16 cellular contexts compared by ENCODE assay signal in the genomic region with DNA sequence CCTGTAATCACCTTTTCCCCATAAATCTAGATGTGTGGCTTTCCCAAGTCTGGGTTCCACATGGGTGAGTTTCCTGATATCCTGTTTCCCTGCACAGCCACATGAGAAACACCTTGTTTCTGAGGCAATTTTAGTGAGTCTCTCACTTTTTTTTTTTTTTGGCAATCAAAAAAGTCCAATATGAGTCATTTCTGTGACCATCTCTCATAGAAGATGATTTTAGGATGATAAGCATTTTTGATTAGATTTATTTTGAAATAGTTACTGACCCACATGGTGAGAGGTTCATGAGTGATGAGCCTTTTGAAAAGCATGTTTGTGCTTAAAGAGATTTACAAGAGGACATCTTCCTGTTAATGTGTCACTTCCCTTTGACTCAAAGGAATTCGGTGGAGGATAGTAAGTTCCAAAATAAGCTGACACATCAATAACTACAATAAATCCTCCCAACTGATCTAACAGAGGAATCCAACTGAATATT.
DNase-seq lines count a peak whose midpoint lies in the region; ATAC-seq and TF ChIP-seq lines count a peak whose summit lies in the region.
"Had no signal": no experiment of that assay in that cellular context is flagged by ENCODE, and none has a peak within 500 bp of the region (broad histone marks: within the 10 kb centered on the region; RNA-seq: fewer than 3 reads in every experiment).

No MANE protein-coding gene starts in this region.

- H3K36me3 Mint-ChIP-seq in activated T-helper 17 cell treated with anti-CD3 and anti-CD28 coated beads, Interleukin-2, amount 50 U/mL, for 72 hours (ENCODE audit: low read depth): no peaks in the 10 kb centered on the region
- H3K36me3 Mint-ChIP-seq: activated CD4-positive, alpha-beta memory T cell treated with anti-CD3 and anti-CD28 coated beads for 36 hours; stimulated activated effector memory CD8-positive, alpha-beta T cell treated with anti-CD3 and anti-CD28 coated beads, Interleukin-12 subunit alpha, Interleukin-12 subunit beta, amount 100 ng/mL, for 72 hours had no signal

- POLR2A ChIA-PET in PC-9 (lab: Charles Lee; ENCODE audit: unreplicated experiment): interaction anchor here (0.7 kb wide), 2 partner anchors 170 to 335 kb away, joined by 5 to 11 read pairs; no protein-coding TSS in a partner anchor

- DNase-seq in GM03348 (ENCODE audit: low spot score): peak; percentile 34
- DNase-seq in PC-9: peak in 1 of 2 experiments; percentile 67
- DNase-seq in epithelial cell of prostate (ENCODE audit: low read depth, low spot score): no peak
- no peak for DNase-seq in osteoblast (ENCODE audit: insufficient read length, low spot score, missing footprints)
- no peak for DNase-seq in vagina (ENCODE audit: extremely low spot score in 2 of 2)
- DNase-seq in stimulated activated CD4-positive, alpha-beta T cell treated with anti-CD3 and anti-CD28 coated beads, Interleukin-4, amount 100 ng/mL, for 24 hours: no peak
- DNase-seq: activated CD4-positive, alpha-beta memory T cell treated with anti-CD3 and anti-CD28 coated beads for 36 hours; activated naive CD8-positive, alpha-beta T cell treated with anti-CD3 and anti-CD28 coated beads, Interleukin-2, amount 50 U/mL, for 24 hours; islet precursor cell; NCI-H1436; NCI-H446; nucleus accumbens; tibial artery had no signal

- H3K27me3 Mint-ChIP-seq in activated T-helper 17 cell treated with anti-CD3 and anti-CD28 coated beads, Interleukin-2, amount 50 U/mL, for 72 hours: no peaks in the 10 kb centered on the region
- H3K27me3 Mint-ChIP-seq: activated CD4-positive, alpha-beta memory T cell treated with anti-CD3 and anti-CD28 coated beads for 36 hours had no signal

- TF ChIP-seq CTCF in PC-9 (conservative IDR thresholded peaks at IDR 0.05): no peak
- no peak for TF ChIP-seq CTCF in osteoblast (IDR thresholded peaks at IDR 0.05; ENCODE audit: extremely low read depth, low read depth, low read length)
- TF ChIP-seq CTCF in vagina (IDR thresholded peaks at IDR 0.05): no peak

- H3K27me3 ChIP-seq in PC-9 (ENCODE audit: insufficient read depth, low read depth): no peaks in the 10 kb centered on the region
- H3K27me3 ChIP-seq in osteoblast (ENCODE audit: insufficient read depth, low read length): no peaks in the 10 kb centered on the region
- H3K27me3 ChIP-seq in vagina: no peaks in the 10 kb centered on the region
- H3K27me3 ChIP-seq: tibial artery had no signal

- H3K36me3 ChIP-seq in PC-9 (ENCODE audit: low read depth): no peaks in the 10 kb centered on the region
- no peaks in the 10 kb centered on the region for H3K36me3 ChIP-seq in osteoblast (ENCODE audit: insufficient read depth, low read length)
- H3K36me3 ChIP-seq in vagina: no peaks in the 10 kb centered on the region
- H3K36me3 ChIP-seq: tibial artery had no signal

- no peaks in the 10 kb centered on the region for H3K9me2 ChIP-seq in PC-9 (ENCODE audit: insufficient read depth)

- H3F3A ChIP-seq in PC-9 (ENCODE audit: insufficient read depth, low read depth): peaks cover 9% of the 10 kb centered on the region

- H3K79me2 ChIP-seq in PC-9 (ENCODE audit: low read depth) (no peaks in the 10 kb centered on the region), osteoblast (ENCODE audit: insufficient read depth, low read length) (no peaks in the 10 kb centered on the region)

- intact Hi-C loops in PC-9 (cut with micrococcal nuclease; ENCODE audit: unreplicated experiment) (no loop called here), vagina (cut with DNase I) (no loop called here)

- H3K4me1 Mint-ChIP-seq in activated T-helper 17 cell treated with anti-CD3 and anti-CD28 coated beads, Interleukin-2, amount 50 U/mL, for 72 hours: no peaks in the 10 kb centered on the region
- H3K4me1 Mint-ChIP-seq: activated naive CD8-positive, alpha-beta T cell treated with anti-CD3 and anti-CD28 coated beads, Interleukin-2, amount 50 U/mL, for 24 hours; stimulated activated effector memory CD8-positive, alpha-beta T cell treated with anti-CD3 and anti-CD28 coated beads, Interleukin-12 subunit alpha, Interleukin-12 subunit beta, amount 100 ng/mL, for 72 hours had no signal

- H3K9me3 Mint-ChIP-seq in activated T-helper 17 cell treated with anti-CD3 and anti-CD28 coated beads, Interleukin-2, amount 50 U/mL, for 72 hours: peaks cover 24% of the 10 kb centered on the region

- CTCF ChIA-PET in PC-9 (lab: Charles Lee): interaction anchor here (0.8 kb wide), 1 partner anchor 236 kb away, joined by 3 read pairs; no protein-coding TSS in a partner anchor

- H3K9me3 ChIP-seq in PC-9 (ENCODE audit: insufficient read depth, low read depth) (peaks cover 25% of the 10 kb centered on the region), osteoblast (ENCODE audit: low read depth, low read length) (no peaks in the 10 kb centered on the region), vagina (no peaks in the 10 kb centered on the region)
- H3K9me3 ChIP-seq: tibial artery had no signal

- no peak for TF ChIP-seq POLR2A in vagina (IDR thresholded peaks at IDR 0.05)

- BruUV-seq in PC-9 (replicated peaks; lab: Mats Ljungman, UMichigan): no TSS peak

- no peak overlapping the region for H3K27ac Mint-ChIP-seq in activated T-helper 17 cell treated with anti-CD3 and anti-CD28 coated beads, Interleukin-2, amount 50 U/mL, for 72 hours
- H3K27ac Mint-ChIP-seq: activated CD4-positive, alpha-beta memory T cell treated with anti-CD3 and anti-CD28 coated beads for 36 hours; activated naive CD8-positive, alpha-beta T cell treated with anti-CD3 and anti-CD28 coated beads, Interleukin-2, amount 50 U/mL, for 24 hours; stimulated activated effector memory CD8-positive, alpha-beta T cell treated with anti-CD3 and anti-CD28 coated beads, Interleukin-12 subunit alpha, Interleukin-12 subunit beta, amount 100 ng/mL, for 72 hours had no signal

- H3K4me3 Mint-ChIP-seq in activated T-helper 17 cell treated with anti-CD3 and anti-CD28 coated beads, Interleukin-2, amount 50 U/mL, for 72 hours: no peak overlapping the region
- H3K4me3 Mint-ChIP-seq: activated CD4-positive, alpha-beta memory T cell treated with anti-CD3 and anti-CD28 coated beads for 36 hours; activated naive CD8-positive, alpha-beta T cell treated with anti-CD3 and anti-CD28 coated beads, Interleukin-2, amount 50 U/mL, for 24 hours; stimulated activated effector memory CD8-positive, alpha-beta T cell treated with anti-CD3 and anti-CD28 coated beads, Interleukin-12 subunit alpha, Interleukin-12 subunit beta, amount 100 ng/mL, for 72 hours had no signal

- H3K4me2 ChIP-seq in PC-9 (no peak overlapping the region), osteoblast (ENCODE audit: insufficient read depth, low read length) (no peak overlapping the region)

- H3K27ac ChIP-seq in PC-9 (peak overlapping the region; percentile 67), epithelial cell of prostate (peak overlapping the region; percentile 85), osteoblast (ENCODE audit: low read depth, low read length) (peak overlapping the region; percentile 3), vagina (no peak overlapping the region)
- H3K27ac ChIP-seq: tibial artery had no signal

- ATAC-seq in activated T-helper 17 cell treated with anti-CD3 and anti-CD28 coated beads, Interleukin-2, amount 50 U/mL, for 72 hours (replicated peaks): no peak
- no peak for ATAC-seq in GM21515 (IDR thresholded peaks at IDR 0.05; ENCODE audit: unreplicated experiment)
- ATAC-seq: activated naive CD8-positive, alpha-beta T cell treated with anti-CD3 and anti-CD28 coated beads, Interleukin-2, amount 50 U/mL, for 24 hours; stimulated activated effector memory CD8-positive, alpha-beta T cell treated with anti-CD3 and anti-CD28 coated beads, Interleukin-12 subunit alpha, Interleukin-12 subunit beta, amount 100 ng/mL, for 72 hours had no signal

- H3K4me1 ChIP-seq in PC-9 (replicated peaks; ENCODE audit: insufficient read depth) (peaks cover 21% of the 10 kb centered on the region), osteoblast (ENCODE audit: insufficient read depth, low read length) (peaks cover 28% of the 10 kb centered on the region), vagina (no peaks in the 10 kb centered on the region)
- H3K4me1 ChIP-seq: tibial artery had no signal

- no peak overlapping the region for H3K4me3 ChIP-seq in PC-9
- no peak overlapping the region for H3K4me3 ChIP-seq in osteoblast (ENCODE audit: insufficient read depth, low read length)
- H3K4me3 ChIP-seq in vagina: no peak overlapping the region
- H3K4me3 ChIP-seq: tibial artery had no signal

- no peaks in the 10 kb centered on the region for H4K20me1 ChIP-seq in PC-9 (ENCODE audit: insufficient read depth)
- no peaks in the 10 kb centered on the region for H4K20me1 ChIP-seq in osteoblast (ENCODE audit: insufficient read depth, low read length)

- no peak overlapping the region for H2AFZ ChIP-seq in PC-9
- no peak overlapping the region for H2AFZ ChIP-seq in osteoblast (ENCODE audit: low read length)
